Comparison of ENCODE assay signal across 8 cellular contexts in genomic region chr11:59158206-59159068, GRCh38. TPM values are rescaled to one million over a fixed set of nuclear protein-coding genes. Genes with fewer than 3 reads are reported as not detected.
DNase-seq lines count a peak whose midpoint lies in the region; ATAC-seq and TF ChIP-seq lines count a peak whose summit lies in the region.

No MANE protein-coding gene starts in this region.

- intact Hi-C loops in left cardiac atrium (cut with DNase I) (loop anchor here in 1 of 2 donors (2.0 kb wide), 1 partner anchor 62 kb away; no protein-coding TSS in a partner anchor), sciatic nerve (cut with DNase I) (no loop called here)

- 0 out of 2 replicates have a peak, but pooled peaks cover 3% of the 10 kb centered on the region for H3K4me1 ChIP-seq in SJCRH30

- peak; percentile 83 to 91 for ATAC-seq in left cardiac atrium
- peak; percentile 93 for ATAC-seq in sciatic nerve

- DNase-seq in activated CD8-positive, alpha-beta memory T cell treated with anti-CD3 and anti-CD28 coated beads for 24 hours, result peak; percentile 74
- no peak for DNase-seq in activated CD8-positive, alpha-beta memory T cell treated with anti-CD3 and anti-CD28 coated beads, Interleukin-2, amount 50 U/mL, for 48 hours
- DNase-seq in HFF-Myc (ENCODE audit: extremely low read depth, low read depth), result peak; percentile 29
- peak; percentile 68 for DNase-seq in MG63
- DNase-seq in SJCRH30, result peak; percentile 26 to 75
- DNase-seq in amniotic epithelial cell (ENCODE audit: low read depth), result peak; percentile 66
- DNase-seq in left cardiac atrium, result peak; percentile 34
- peak; percentile 61 for DNase-seq in sciatic nerve (ENCODE audit: low spot score)

- no peak overlapping the region for H3K27ac ChIP-seq in SJCRH30

- H3K27me3 ChIP-seq in MG63, result no peaks in the 10 kb centered on the region
- no peaks in the 10 kb centered on the region for H3K27me3 ChIP-seq in SJCRH30

- TF ChIP-seq CTCF in HFF-Myc (IDR thresholded peaks at IDR 0.05; ENCODE audit: low read depth, low read length, missing control alignments), result peak; percentile 72

- H3K4me3 ChIP-seq in HFF-Myc (replicated peaks; ENCODE audit: low read depth, low read length) (no peak overlapping the region), MG63 (no peak overlapping the region), SJCRH30 (no peak overlapping the region)

- H3K9me3 ChIP-seq in MG63, result no peaks in the 10 kb centered on the region
- H3K9me3 ChIP-seq in SJCRH30 (replicated peaks), result no peaks in the 10 kb centered on the region

- H3K36me3 ChIP-seq in MG63 (peaks cover 6% of the 10 kb centered on the region; the same call in 1 of the 2 replicates), SJCRH30 (no peaks in the 10 kb centered on the region)

RNA-seq across cellular contexts. Expression of gene DTX4, which starts 13.5 kb away (rescaled TPM):
- total RNA-seq in MG63 (2014; rRNA removed; shearing (Covaris generic); ENCODE audit: low replicate concordance), result 18.8 and 22.7 TPM in 2 replicates
- 26.3 and 26.7 TPM in 2 replicates for total RNA-seq in SJCRH30 (2014; rRNA removed; shearing (Covaris generic))
- total RNA-seq in left cardiac atrium (1 to 10 TPM; 3.6 to 5.0 TPM), sciatic nerve (35.9 TPM)

RNA-seq across cellular contexts. Expression of gene FAM111A, which starts 15.8 kb away (rescaled TPM):
- 51.9 and 55.0 TPM in 2 replicates for total RNA-seq in MG63 (2014; rRNA removed; shearing (Covaris generic); ENCODE audit: low replicate concordance)
- total RNA-seq in SJCRH30 (2014; rRNA removed; shearing (Covaris generic)), result 19.8 and 25.5 TPM in 2 replicates
- total RNA-seq in left cardiac atrium (10 to 100 TPM in 1 of 2 donors, 1 to 10 TPM in 1; 7.8 to 14.6 TPM), sciatic nerve (48.0 TPM)

RNA-seq across cellular contexts. Expression of gene FAM111B, which starts 51.4 kb away (rescaled TPM):
- total RNA-seq in MG63 (2014; rRNA removed; shearing (Covaris generic); ENCODE audit: low replicate concordance), result 13.3 and 22.9 TPM in 2 replicates
- total RNA-seq in SJCRH30 (2014; rRNA removed; shearing (Covaris generic)), result 58.3 and 69.9 TPM in 2 replicates
- 1 to 10 TPM in 1 of 2 donors, under 1 TPM in 1; 0.92 to 2.9 TPM for total RNA-seq in left cardiac atrium
- 0.89 TPM for total RNA-seq in sciatic nerve

RNA-seq across cellular contexts. Expression of gene MPEG1, which starts 54.3 kb away (rescaled TPM):
- total RNA-seq in MG63 (2014; rRNA removed; shearing (Covaris generic); ENCODE audit: low replicate concordance), result not detected in 2 replicates
- not detected in 2 replicates for total RNA-seq in SJCRH30 (2014; rRNA removed; shearing (Covaris generic))
- 10 to 100 TPM; 16.4 to 38.1 TPM for total RNA-seq in left cardiac atrium
- total RNA-seq in sciatic nerve, result 18.0 TPM
